8 cellular contexts compared by ENCODE assay signal in genomic region chr4:165112258-165113156, GRCh38. TPM values are rescaled to one million over a fixed set of nuclear protein-coding genes. Genes with fewer than 3 reads are reported as not detected.
DNase-seq lines count a peak whose midpoint lies in the region; ATAC-seq and TF ChIP-seq lines count a peak whose summit lies in the region.

Gene TMEM192, minus strand, starts transcription at chr4:165112860. Its CDS starts 87 bp downstream, at chr4:165112773.

- peak within 1 kb of the TSS; percentile 89 for H3K4me3 ChIP-seq in GM08714 (ENCODE audit: low read length)
- peak within 1 kb of the TSS; percentile 86 for H3K4me3 ChIP-seq in HFF-Myc (replicated peaks; ENCODE audit: low read depth, low read length)
- H3K4me3 ChIP-seq in SK-N-SH (ENCODE audit: low read depth in 2 of 2, low read length in 1 of 2) = peak within 1 kb of the TSS; percentile 63 to 82
- H3K4me3 ChIP-seq in testis = peak within 1 kb of the TSS; percentile 91 to 95

- H2AFZ ChIP-seq in SK-N-SH (ENCODE audit: low read depth) = peak within 1 kb of the TSS; percentile 90

- H3K27ac Mint-ChIP-seq in activated naive CD4-positive, alpha-beta T cell treated with anti-CD3 and anti-CD28 coated beads, Interleukin-2, amount 50 U/mL, for 72 hours = peak within 1 kb of the TSS; percentile 86 to 91

- POLR2A ChIA-PET in SK-N-SH (lab: Yijun Ruan, JAX) = interaction anchor here (1.0 to 1.2 kb wide), 2 partner anchors 10 to 1618 kb away, joined by 3 to 4 read pairs; partner anchors contain the start of gene TMA16

- no peaks in the 10 kb centered on the region for H3K9me2 ChIP-seq in SK-N-SH

- ATAC-seq in activated naive CD4-positive, alpha-beta T cell treated with anti-CD3 and anti-CD28 coated beads, Interleukin-2, amount 50 U/mL, for 72 hours = peak; percentile 98
- peak; percentile 100 for ATAC-seq in omental fat pad (ENCODE audit: low FRiP score)

- peak within 1 kb of the TSS; percentile 65 to 79 for H3K27ac ChIP-seq in SK-N-SH (ENCODE audit: low read depth in 2 of 2, low read length in 1 of 2)
- H3K27ac ChIP-seq in testis = peak within 1 kb of the TSS; percentile 94 to 97

- peak within 1 kb of the TSS; percentile 78 for H3K4me2 ChIP-seq in SK-N-SH

- peak; percentile 55 for TF ChIP-seq POLR2A in testis (IDR thresholded peaks at IDR 0.05)

- H3K36me3 Mint-ChIP-seq in activated naive CD4-positive, alpha-beta T cell treated with anti-CD3 and anti-CD28 coated beads, Interleukin-2, amount 50 U/mL, for 72 hours = peaks cover 0 to 5% of the 10 kb centered on the region in 2 donors

- H3K27me3 ChIP-seq in SK-N-SH (ENCODE audit: insufficient read depth) = no peaks in the 10 kb centered on the region
- no peaks in the 10 kb centered on the region for H3K27me3 ChIP-seq in testis

- H3K9ac ChIP-seq in SK-N-SH = peak within 1 kb of the TSS; percentile 76

- CTCF ChIA-PET in SK-N-SH (lab: Yijun Ruan, JAX) = interaction anchor here (0.6 to 2.0 kb wide), 21 partner anchors 9 to 495 kb away, joined by 3 to 14 read pairs (median 4); no protein-coding TSS in a partner anchor

- no peak for TF ChIP-seq RAD21 in SK-N-SH (IDR thresholded peaks at IDR 0.05; ENCODE audit: low read length)

- TF ChIP-seq CTCF in HFF-Myc (IDR thresholded peaks at IDR 0.05; ENCODE audit: low read depth, low read length, missing control alignments) (peak; percentile 21), SK-N-SH (IDR thresholded peaks at IDR 0.05) (peak; percentile 48), omental fat pad (IDR thresholded peaks at IDR 0.05) (peak in 1 of 3 donors; percentile 26), testis (IDR thresholded peaks at IDR 0.05) (peak in 1 of 3 experiments; percentile 12)

- intact Hi-C loops in testis (cut with DNase I; ENCODE audit: low total_unique reads) = no loop called here

- H4K20me1 ChIP-seq in SK-N-SH (ENCODE audit: insufficient read depth) = no peaks in the 10 kb centered on the region

- H3K4me1 ChIP-seq in SK-N-SH (ENCODE audit: control insufficient read depth in 1 of 2, insufficient read depth in 2 of 2, low read depth in 1 of 2, low read length in 1 of 2) = peaks cover 2 to 5% of the 10 kb centered on the region in 2 experiments; a peak in 3 of 4 replicates
- H3K4me1 ChIP-seq in testis = no peaks in the 10 kb centered on the region

- DNase-seq in HFF-Myc (ENCODE audit: extremely low read depth, low read depth) (peak; percentile 63), MV-4-11 (lab: John Stamatoyannopoulos, UW) (peak; percentile 77), SK-N-SH (peak; percentile 98), glomerular endothelial cell (ENCODE audit: extremely low read depth, low read depth, low spot score) (peak; percentile 64), omental fat pad (ENCODE audit: low spot score) (peak; percentile 68), testis (peak; percentile 97)
- peak; percentile 91 to 93 for DNase-seq in activated naive CD4-positive, alpha-beta T cell treated with anti-CD3 and anti-CD28 coated beads, Interleukin-2, amount 50 U/mL, for 72 hours (ENCODE audit: low spot score in 2 of 2)

- H3K9me3 Mint-ChIP-seq in activated naive CD4-positive, alpha-beta T cell treated with anti-CD3 and anti-CD28 coated beads, Interleukin-2, amount 50 U/mL, for 72 hours = no peaks in the 10 kb centered on the region

- TF ChIP-seq EP300 in SK-N-SH (IDR thresholded peaks at IDR 0.05; ENCODE audit: borderline replicate concordance in 1 of 2, low read depth in 1 of 2, low read length in 1 of 2) = no peak

- 1% methylated on average over 33 of the region's 73 CpGs for WGBS in SK-N-SH (ENCODE audit: low lambda C conversion rate)
- WGBS in testis, 2 donors = 0% methylated on average over 7 to 62 of the region's 73 CpGs

- H3F3A ChIP-seq in SK-N-SH (replicated peaks; ENCODE audit: insufficient read depth) = peaks cover 4% of the 10 kb centered on the region

- H3K36me3 ChIP-seq in SK-N-SH (replicated peaks in 1 of 2; ENCODE audit: control insufficient read depth in 1 of 2, insufficient read depth in 2 of 2, low read length in 1 of 2) (peaks cover 3% of the 10 kb centered on the region in 2 experiments), testis (ENCODE audit: low read depth, missing control alignments) (no peaks in the 10 kb centered on the region)

- H3K79me2 ChIP-seq in SK-N-SH (ENCODE audit: insufficient read depth) = peaks cover 4% of the 10 kb centered on the region; the same call in 1 of the 2 replicates

- H3K9me3 ChIP-seq in SK-N-SH (no peaks in the 10 kb centered on the region), testis (no peaks in the 10 kb centered on the region)

TF ChIP-seq in SK-N-SH, 30 proteins besides CTCF, POLR2A, EP300 and RAD21 (continues in another document):
- peak; percentile 72 for TF ChIP-seq GABPA (IDR thresholded peaks at IDR 0.05; ENCODE audit: low read depth)
- TF ChIP-seq FOSL2 (IDR thresholded peaks at IDR 0.05; ENCODE audit: borderline replicate concordance, low read depth) = no peak
- no peak for TF ChIP-seq ZBTB33 (IDR thresholded peaks at IDR 0.05; ENCODE audit: borderline replicate concordance, low read depth)
- peak; percentile 88 for TF ChIP-seq MAX (IDR thresholded peaks at IDR 0.05; ENCODE audit: low read depth)
- 0 out of 2 replicates have a peak, but pooled peaks have one; percentile 59 for TF ChIP-seq TAF1 (IDR thresholded peaks at IDR 0.05; ENCODE audit: borderline replicate concordance, low read depth, low read length)
- TF ChIP-seq REST (IDR thresholded peaks at IDR 0.05; ENCODE audit: low read depth, low read length) = 0 out of 2 replicates have a peak, but pooled peaks have one; percentile 3
- TF ChIP-seq POLR2AphosphoS5 (IDR thresholded peaks at IDR 0.05; ENCODE audit: low read depth, low read length) = peak; percentile 56
- no peak for TF ChIP-seq PBX3 (IDR thresholded peaks at IDR 0.05)
- no peak for TF ChIP-seq RCOR1 (IDR thresholded peaks at IDR 0.05; ENCODE audit: low read length)
- TF ChIP-seq NFIC (IDR thresholded peaks at IDR 0.05; ENCODE audit: borderline replicate concordance) = no peak
- no peak for TF ChIP-seq CHD2 (IDR thresholded peaks at IDR 0.05; ENCODE audit: low read length, partially characterized antibody)
- TF ChIP-seq FOXJ3 (CRISPR knock-in tag; IDR thresholded peaks at IDR 0.05) = no peak

RNA-seq across cellular contexts. Expression of gene TMEM192, which starts in this region (rescaled TPM):
- polyA plus RNA-seq in SK-N-SH (2012; rRNA removed) = 9.1 and 14.4 TPM in 2 replicates
- polyA plus RNA-seq in SK-N-SH (2012; cell fraction: cytosol; rRNA removed) = 15.7 and 16.0 TPM in 2 replicates
- polyA plus RNA-seq in SK-N-SH (2012; cell fraction: nucleus; rRNA removed) = 2.3 and 5.3 TPM in 2 replicates
- total RNA-seq in activated naive CD4-positive, alpha-beta T cell treated with anti-CD3 and anti-CD28 coated beads, Interleukin-2, amount 50 U/mL, for 72 hours = 10 to 100 TPM in 1 of 2 donors, 1 to 10 TPM in 1; 8.2 to 11.5 TPM
- total RNA-seq in glomerular endothelial cell = 17.6 and 18.6 TPM in 2 replicates
- 10 to 100 TPM; 14.8 to 22.8 (median 15.7) TPM for total RNA-seq in omental fat pad
- total RNA-seq in testis = 10 to 100 TPM; 16.8 to 21.7 TPM
- 25.3 TPM for polyA plus RNA-seq in testis (ENCODE audit: insufficient read depth, low read depth, low replicate concordance)

Comparison
In these comparisons a context has a peak if more than half of its experiments do, and no peak if none do; other contexts are left out.
1. Peak in every context shown above with its lines: DNase-seq, ATAC-seq, H3K4me3 ChIP-seq and H3K27ac ChIP-seq.